8 cellular contexts compared by ENCODE assay signal in the genomic region with DNA sequence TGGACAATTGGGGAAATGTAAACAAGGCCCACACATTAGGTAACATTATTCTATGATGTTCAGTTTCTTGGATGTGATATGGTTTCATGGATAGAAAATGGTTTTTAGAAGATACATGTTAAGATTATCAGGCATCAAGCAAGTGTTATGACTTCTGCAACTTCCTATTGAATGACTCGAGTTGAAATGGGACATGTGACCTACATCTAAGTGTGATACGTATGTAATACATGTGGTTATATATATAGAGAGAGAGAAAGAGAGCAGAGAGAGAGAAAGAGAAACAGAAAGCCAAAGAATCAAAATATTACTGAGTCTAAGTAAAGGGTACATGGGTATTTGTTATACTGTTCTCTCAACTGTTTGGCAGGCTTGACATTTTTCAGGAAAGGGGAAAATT. TPM values are rescaled to one million over a fixed set of nuclear protein-coding genes. Genes with fewer than 3 reads are reported as not detected.
DNase-seq lines count a peak whose midpoint lies in the region; ATAC-seq, FAIRE-seq and TF ChIP-seq lines count a peak whose summit lies in the region.

No MANE protein-coding gene starts in this region.

- peaks cover 30% of the 10 kb centered on the region for H3K4me1 ChIP-seq in DND-41 (ENCODE audit: insufficient read depth, low read length)
- peaks cover 3 to 26% of the 10 kb centered on the region in 2 experiments; a peak in 3 of 4 replicates for H3K4me1 ChIP-seq in HCT116 (ENCODE audit: control insufficient read depth in 1 of 2, insufficient read depth in 2 of 2, low read length in 2 of 2)
- peaks cover 1% of the 10 kb centered on the region for H3K4me1 ChIP-seq in mesenchymal stem cell (ENCODE audit: control insufficient read depth, insufficient read depth, low read depth, low read length)

- no peak overlapping the region for H3K14ac ChIP-seq in mesenchymal stem cell (ENCODE audit: low read length in 2 of 2)

- no peak for TF ChIP-seq POLR2A in HCT116 (IDR thresholded peaks at IDR 0.05; ENCODE audit: borderline replicate concordance, extremely low read depth, insufficient read depth, insufficient read length)

- H3K27ac ChIP-seq in DND-41 (ENCODE audit: low read length): no peak overlapping the region
- H3K27ac ChIP-seq in HCT116 (ENCODE audit: low read depth, low read length): no peak overlapping the region
- no peak overlapping the region for H3K27ac ChIP-seq in mesenchymal stem cell (ENCODE audit: low read length, poor library complexity, severe bottlenecking)

- H3K27me3 ChIP-seq in DND-41 (ENCODE audit: insufficient read depth, low read length, poor library complexity): no peaks in the 10 kb centered on the region
- no peaks in the 10 kb centered on the region for H3K27me3 ChIP-seq in HCT116 (ENCODE audit: insufficient read depth, low read length)
- H3K27me3 ChIP-seq in mesenchymal stem cell (ENCODE audit: control insufficient read depth in 1 of 2, insufficient read depth in 1 of 2, low read length in 2 of 2): no peaks in the 10 kb centered on the region

- intact Hi-C loops in HCT116 (cut with micrococcal nuclease): no loop called here
- intact Hi-C loops in activated CD4-positive, alpha-beta memory T cell treated with anti-CD3 and anti-CD28 coated beads for 36 hours (cut with micrococcal nuclease): loop anchor here (1.0 to 10.0 kb wide), 3 partner anchors 46 to 1727 kb away; no protein-coding TSS in a partner anchor

- WGBS in mesenchymal stem cell: 46% methylated on average over 2 of the region's 2 CpGs

- no peak overlapping the region for H3K4ac ChIP-seq in mesenchymal stem cell (ENCODE audit: low read depth in 1 of 2, low read length in 2 of 2)

- H3K9me3 Mint-ChIP-seq in activated CD4-positive, alpha-beta memory T cell treated with anti-CD3 and anti-CD28 coated beads for 36 hours: no peaks in the 10 kb centered on the region

- H2BK120ac ChIP-seq in mesenchymal stem cell (ENCODE audit: low read depth, low read length): no peak overlapping the region

- H2AK5ac ChIP-seq in mesenchymal stem cell (ENCODE audit: low read length, severe bottlenecking): no peak overlapping the region

- no peak overlapping the region for H2BK5ac ChIP-seq in mesenchymal stem cell (ENCODE audit: low read depth, low read length, poor library complexity, severe bottlenecking)

- H3K4me3 Mint-ChIP-seq in activated CD4-positive, alpha-beta memory T cell treated with anti-CD3 and anti-CD28 coated beads for 36 hours: peak overlapping the region; percentile 85

- H3K9me2 ChIP-seq in HCT116 (ENCODE audit: insufficient read depth): no peaks in the 10 kb centered on the region

- TF ChIP-seq CTCF in DND-41 (IDR thresholded peaks at IDR 0.05; ENCODE audit: borderline replicate concordance, extremely low read depth, low read length, poor library complexity, severe bottlenecking) (no peak), HCT116 (IDR thresholded peaks at IDR 0.05 in 2 of 3, conservative IDR thresholded peaks at IDR 0.05 in 1 of 3; ENCODE audit: borderline replicate concordance in 1 of 3, insufficient read depth in 1 of 3, low read depth in 2 of 3, low read length in 2 of 3) (no peak), D721Med (IDR thresholded peaks at IDR 0.05; ENCODE audit: insufficient read depth, missing control alignments) (no peak)

- BruUV-seq in HCT116 (replicated peaks; lab: Mats Ljungman, UMichigan): no TSS peak

- peak overlapping the region; percentile 80 for H3K27ac Mint-ChIP-seq in activated CD4-positive, alpha-beta memory T cell treated with anti-CD3 and anti-CD28 coated beads for 36 hours

- CTCF ChIA-PET in HCT116 (lab: Charles Lee): no interaction called here
- CTCF ChIA-PET in activated CD4-positive, alpha-beta memory T cell treated with anti-CD3 and anti-CD28 coated beads for 36 hours (lab: Charles Lee): interaction anchor here (1.5 kb wide), 1 partner anchor 29 kb away, joined by 4 read pairs; a partner anchor contains a TSS

- H2BK15ac ChIP-seq in mesenchymal stem cell (ENCODE audit: low read depth, poor library complexity, severe bottlenecking): no peak overlapping the region

- TF ChIP-seq RAD21 in HCT116 (IDR thresholded peaks at IDR 0.05; ENCODE audit: low read depth): no peak

- H3K23ac ChIP-seq in mesenchymal stem cell (ENCODE audit: low read length in 2 of 2): no peak overlapping the region

- H4K20me1 ChIP-seq in DND-41 (ENCODE audit: insufficient read depth, low read length): peaks cover 47% of the 10 kb centered on the region
- H4K20me1 ChIP-seq in HCT116 (ENCODE audit: insufficient read depth): no peaks in the 10 kb centered on the region

- no peaks in the 10 kb centered on the region for H3K27me3 Mint-ChIP-seq in activated CD4-positive, alpha-beta memory T cell treated with anti-CD3 and anti-CD28 coated beads for 36 hours

- H3K4me3 ChIP-seq in DND-41 (ENCODE audit: low read depth in 1 of 2, low read length in 2 of 2) (peak overlapping the region in 1 of 2 experiments; percentile 97; a peak in 2 of 4 replicates), HCT116 (replicated peaks in 1 of 2; ENCODE audit: low read depth in 1 of 2, low read length in 2 of 2) (peak overlapping the region; percentile 78 to 92), mesenchymal stem cell (ENCODE audit: insufficient read depth in 1 of 2, low read depth in 1 of 2, low read length in 2 of 2) (peak overlapping the region in 1 of 2 experiments; percentile 89)

- H3K4me2 ChIP-seq in DND-41 (ENCODE audit: insufficient read depth, low read length) (peak overlapping the region; percentile 86), HCT116 (ENCODE audit: low read length) (peak overlapping the region; percentile 90), mesenchymal stem cell (ENCODE audit: low read length, poor library complexity, severe bottlenecking) (peak overlapping the region; percentile 86)

- no peak overlapping the region for H4K8ac ChIP-seq in mesenchymal stem cell (ENCODE audit: low read length)

- DNase-seq in DND-41 (no peak), HCT116 (ENCODE audit: low read depth, low spot score) (no peak), mesenchymal stem cell (peak; percentile 50), NCI-H748 treated with DMSO at 0.1 percent for 48 hours (lab: John Stamatoyannopoulos, UW) (no peak), D721Med (ENCODE audit: insufficient read length, low spot score) (no peak)
- no peak for DNase-seq in activated CD4-positive, alpha-beta memory T cell treated with anti-CD3 and anti-CD28 coated beads for 36 hours

- POLR2A ChIA-PET in HCT116 (lab: Charles Lee): no interaction called here
- POLR2A ChIA-PET in activated CD4-positive, alpha-beta memory T cell treated with anti-CD3 and anti-CD28 coated beads for 36 hours (lab: Charles Lee): no interaction called here

- H3K9ac ChIP-seq in DND-41 (ENCODE audit: low read depth, low read length) (peak overlapping the region; percentile 91; the same call in 1 of the 2 replicates), HCT116 (ENCODE audit: low read length) (peak overlapping the region; percentile 87), mesenchymal stem cell (ENCODE audit: low read length) (peak overlapping the region; percentile 88)

- H3K79me2 ChIP-seq in DND-41 (ENCODE audit: insufficient read depth, low read length) (peaks cover 64% of the 10 kb centered on the region), HCT116 (ENCODE audit: insufficient read depth, low read length) (peaks cover 63% of the 10 kb centered on the region)

- no peak overlapping the region for H2AFZ ChIP-seq in DND-41 (ENCODE audit: low read depth, low read length)
- H2AFZ ChIP-seq in HCT116 (ENCODE audit: low read depth, low read length, poor library complexity, severe bottlenecking): no peak overlapping the region
- no peak overlapping the region for H2AFZ ChIP-seq in mesenchymal stem cell (ENCODE audit: low read depth, low read length)

- RAD21 ChIA-PET in HCT116 (lab: Charles Lee; ENCODE audit: low non-redundant PET in 1 of 2, low total read pairs in 2 of 2, uncharacterized antibody in 2 of 2, unreplicated experiment in 2 of 2): no interaction called here

- peaks cover 11% of the 10 kb centered on the region for H3K79me1 ChIP-seq in mesenchymal stem cell (replicated peaks; ENCODE audit: low read length, poor library complexity, severe bottlenecking)

- H3K36me3 ChIP-seq in DND-41 (ENCODE audit: insufficient read depth, low read length) (peaks cover 6% of the 10 kb centered on the region), HCT116 (ENCODE audit: control insufficient read depth in 1 of 2, insufficient read depth in 2 of 2, low read length in 2 of 2) (no peaks in the 10 kb centered on the region; a peak in 1 of 4 replicates), mesenchymal stem cell (ENCODE audit: control insufficient read depth in 1 of 2, insufficient read depth in 2 of 2, low read depth in 1 of 2, low read length in 2 of 2) (peaks cover 0 to 8% of the 10 kb centered on the region in 2 experiments)

- H3K9me3 ChIP-seq in DND-41 (ENCODE audit: insufficient read depth, low read length, severe bottlenecking): no peaks in the 10 kb centered on the region
- no peaks in the 10 kb centered on the region for H3K9me3 ChIP-seq in HCT116 (ENCODE audit: control insufficient read depth in 1 of 2, insufficient read depth in 1 of 2, low read depth in 1 of 2, low read length in 2 of 2)
- H3K9me3 ChIP-seq in mesenchymal stem cell (ENCODE audit: control insufficient read depth, low read length): no peaks in the 10 kb centered on the region

- H3K36me3 Mint-ChIP-seq in activated CD4-positive, alpha-beta memory T cell treated with anti-CD3 and anti-CD28 coated beads for 36 hours: peaks cover 3% of the 10 kb centered on the region

- no peak overlapping the region for H4K91ac ChIP-seq in mesenchymal stem cell (ENCODE audit: low read length)

- H3K4me1 Mint-ChIP-seq in activated CD4-positive, alpha-beta memory T cell treated with anti-CD3 and anti-CD28 coated beads for 36 hours (ENCODE audit: low read depth): peaks cover 48% of the 10 kb centered on the region

- H3K18ac ChIP-seq in mesenchymal stem cell (ENCODE audit: low read depth in 1 of 2, low read length in 2 of 2): no peak overlapping the region

- ATAC-seq in DND-41 (ENCODE audit: insufficient read depth, low read depth) (no peak), HCT116 (no peak), HG03432 (IDR thresholded peaks at IDR 0.05; ENCODE audit: unreplicated experiment) (no peak), HG02759 (IDR thresholded peaks at IDR 0.05; ENCODE audit: unreplicated experiment) (no peak)

- FAIRE-seq in D721Med (lab: Jason Lieb, UNC): no peak

- H2BK12ac ChIP-seq in mesenchymal stem cell (ENCODE audit: low read length in 2 of 2): no peak overlapping the region

RNA-seq across cellular contexts. Expression of a gene that starts 1.7 kb away (rescaled TPM):
- total RNA-seq in HCT116 (2021; ENCODE audit: unreplicated experiment): 34.5 TPM
- 14.8 and 15.4 TPM in 2 replicates for polyA plus RNA-seq in HCT116 (2012)
- total RNA-seq in activated CD4-positive, alpha-beta memory T cell treated with anti-CD3 and anti-CD28 coated beads for 36 hours: 10 to 100 TPM; 24.3 to 25.6 TPM
- 7.8 TPM for polyA plus RNA-seq in mesenchymal stem cell (2013, experiment 1 of 2)
- 8.9 TPM for polyA plus RNA-seq in mesenchymal stem cell (2013, experiment 2 of 2)

RNA-seq across cellular contexts. Expression of a gene that starts 29.5 kb away (rescaled TPM):
- 45.3 TPM for total RNA-seq in HCT116 (2021; ENCODE audit: unreplicated experiment)
- polyA plus RNA-seq in HCT116 (2012): 40.9 and 53.4 TPM in 2 replicates
- 10 to 100 TPM; 37.6 to 41.3 TPM for total RNA-seq in activated CD4-positive, alpha-beta memory T cell treated with anti-CD3 and anti-CD28 coated beads for 36 hours
- polyA plus RNA-seq in mesenchymal stem cell (2013, experiment 1 of 2): 112 TPM
- polyA plus RNA-seq in mesenchymal stem cell (2013, experiment 2 of 2): 112 TPM

RNA-seq across cellular contexts. Expression of a gene that starts 32.4 kb away (rescaled TPM):
- 17.9 TPM for total RNA-seq in HCT116 (2021; ENCODE audit: unreplicated experiment)
- polyA plus RNA-seq in HCT116 (2012): 13.2 and 13.4 TPM in 2 replicates
- not detected for total RNA-seq in activated CD4-positive, alpha-beta memory T cell treated with anti-CD3 and anti-CD28 coated beads for 36 hours
- polyA plus RNA-seq in mesenchymal stem cell (2013, experiment 1 of 2): 0.26 TPM
- polyA plus RNA-seq in mesenchymal stem cell (2013, experiment 2 of 2): 0.32 TPM

Comparison
In these comparisons a context has a peak if more than half of its experiments do, and no peak if none do; other contexts are left out.
1. RNA of a gene that starts 32.4 kb away (total RNA-seq): 17.9 TPM in HCT116 (single experiment); not detected in activated CD4-positive, alpha-beta memory T cell treated with anti-CD3 and anti-CD28 coated beads for 36 hours; every median in the first group is over 10 times any median in the second.
2. Peak in every context shown above with its lines, with median percentiles within 50 percentile points of each other: H3K4me2 ChIP-seq and H3K9ac ChIP-seq.